ENCODE assay signal across 25 cellular contexts in the genomic region with DNA sequence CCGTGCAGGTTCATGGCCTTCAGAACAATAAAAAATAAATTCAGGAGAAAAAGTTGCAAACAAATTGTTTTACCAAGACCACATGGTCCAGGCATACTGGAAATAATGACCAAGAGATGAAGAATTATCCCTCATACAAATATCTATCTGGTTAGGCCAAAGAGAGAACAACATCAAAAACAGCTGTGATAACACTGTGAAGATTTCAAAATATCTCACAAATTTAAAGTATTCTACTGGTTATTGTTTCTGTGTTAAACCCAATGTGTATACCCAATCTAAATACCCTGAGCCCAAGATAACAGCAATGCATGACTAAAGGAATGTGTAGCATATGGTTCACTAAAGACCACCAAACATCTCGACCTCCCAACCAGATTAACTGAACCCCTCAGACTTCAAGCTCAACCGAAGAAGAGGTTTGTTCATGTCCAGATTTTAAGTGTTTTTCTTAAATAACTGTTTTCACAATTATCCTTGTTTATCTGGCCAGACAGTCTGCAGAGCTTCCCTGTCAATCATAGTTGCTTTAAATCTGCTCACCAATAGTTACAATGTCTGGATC. TPM values are rescaled to one million over a fixed set of nuclear protein-coding genes. Genes with fewer than 3 reads are reported as not detected.
DNase-seq lines count a peak whose midpoint lies in the region; ATAC-seq and TF ChIP-seq lines count a peak whose summit lies in the region.
"Had no signal": no experiment of that assay in that cellular context is flagged by ENCODE, and none has a peak within 500 bp of the region (broad histone marks: within the 10 kb centered on the region; RNA-seq: fewer than 3 reads in every experiment).

No MANE protein-coding gene starts in this region.

- H3K9me3 ChIP-seq in skeletal muscle satellite cell (replicated peaks; ENCODE audit: low read length), result no peaks in the 10 kb centered on the region
- H3K9me3 ChIP-seq in ovary, result no peaks in the 10 kb centered on the region
- H3K9me3 ChIP-seq: MG63, testis had no signal

- intact Hi-C loops in activated B cell treated with CpG ODN at 0.5 μM for 24 hours (cut with micrococcal nuclease), result loop anchor here (1.0 to 10.0 kb wide), 3 partner anchors 69 to 369 kb away; a partner anchor contains a TSS
- intact Hi-C loops in ovary (cut with DNase I), result no loop called here

- CTCF ChIA-PET in activated B cell treated with CpG ODN at 0.5 μM for 24 hours (lab: Charles Lee), result interaction anchor here (0.6 to 17.3 kb wide), 8 partner anchors 8 to 418 kb away, joined by 3 to 519 read pairs (median 4); a partner anchor contains a TSS

- H3K27me3 Mint-ChIP-seq in activated B cell treated with CpG ODN at 0.5 μM for 24 hours, result no peaks in the 10 kb centered on the region

- H3K27me3 ChIP-seq in skeletal muscle satellite cell (ENCODE audit: control insufficient read depth, insufficient read depth, low read length), result no peaks in the 10 kb centered on the region
- H3K27me3 ChIP-seq in ovary, result no peaks in the 10 kb centered on the region
- H3K27me3 ChIP-seq: MG63, testis had no signal

- no peak overlapping the region for H3K4me3 Mint-ChIP-seq in activated B cell treated with CpG ODN at 0.5 μM for 24 hours
- H3K4me3 Mint-ChIP-seq: activated CD4-positive, alpha-beta T cell treated with anti-CD3 and anti-CD28 coated beads for 36 hours; activated naive CD4-positive, alpha-beta T cell treated with anti-CD3 and anti-CD28 coated beads, Interleukin-2, amount 10 ng/mL, durations not matched to agents 7 days and 5 days; activated T-cell treated with anti-CD3 and anti-CD28 coated beads, Interleukin-2, amount 50 U/mL, for 72 hours; HFFc6 had no signal

- 42 to 66% (median 61%) methylated on average over 3 of the region's 3 CpGs for WGBS in ovary, 3 donors

- no peak overlapping the region for H3K27ac ChIP-seq in ovary
- H3K27ac ChIP-seq: testis had no signal

- peak overlapping the region; percentile 95 for H3K27ac Mint-ChIP-seq in activated B cell treated with CpG ODN at 0.5 μM for 24 hours
- H3K27ac Mint-ChIP-seq: activated CD4-positive, alpha-beta T cell treated with anti-CD3 and anti-CD28 coated beads for 36 hours; activated naive CD4-positive, alpha-beta T cell treated with anti-CD3 and anti-CD28 coated beads, Interleukin-2, amount 10 ng/mL, durations not matched to agents 7 days and 5 days; activated T-cell treated with anti-CD3 and anti-CD28 coated beads, Interleukin-2, amount 50 U/mL, for 72 hours; HFFc6 had no signal

- peak overlapping the region; percentile 46 for H3K4me2 ChIP-seq in skeletal muscle satellite cell (ENCODE audit: low read length)

- no peaks in the 10 kb centered on the region for H3K36me3 ChIP-seq in skeletal muscle satellite cell (ENCODE audit: insufficient read depth, low read length)
- H3K36me3 ChIP-seq in ovary, result no peaks in the 10 kb centered on the region
- H3K36me3 ChIP-seq: MG63 had no signal

- peaks cover 79% of the 10 kb centered on the region for H3K4me1 Mint-ChIP-seq in activated B cell treated with CpG ODN at 0.5 μM for 24 hours
- H3K4me1 Mint-ChIP-seq: activated CD4-positive, alpha-beta T cell treated with anti-CD3 and anti-CD28 coated beads for 36 hours; activated naive CD4-positive, alpha-beta T cell treated with anti-CD3 and anti-CD28 coated beads, Interleukin-2, amount 10 ng/mL, durations not matched to agents 7 days and 5 days had no signal

- peak overlapping the region; percentile 45 for H3K9ac ChIP-seq in skeletal muscle satellite cell (ENCODE audit: low read depth, low read length)

- H3K4me3 ChIP-seq in fibroblast of pulmonary artery (replicated peaks; ENCODE audit: low read depth, low read length) (no peak overlapping the region), skeletal muscle satellite cell (ENCODE audit: low read length) (no peak overlapping the region), ovary (no peak overlapping the region)
- H3K4me3 ChIP-seq: MG63, testis had no signal

- no peak for TF ChIP-seq POLR2A in ovary (IDR thresholded peaks at IDR 0.05)

- peaks cover 58% of the 10 kb centered on the region for H3K4me1 ChIP-seq in skeletal muscle satellite cell (ENCODE audit: control insufficient read depth, insufficient read depth, low read length)
- H3K4me1 ChIP-seq in ovary (ENCODE audit: insufficient read depth), result no peaks in the 10 kb centered on the region

- DNase-seq in GM03348 (ENCODE audit: low spot score), result peak; percentile 51
- no peak for DNase-seq in activated B cell treated with CpG ODN at 0.5 μM for 24 hours
- peak; percentile 26 for DNase-seq in fibroblast of pulmonary artery (ENCODE audit: low read depth)
- DNase-seq in ovary, result no peak
- DNase-seq in stimulated activated CD4-positive, alpha-beta T cell treated with anti-CD3 and anti-CD28 coated beads, Interleukin-4, amount 100 ng/mL, for 24 hours, result no peak
- DNase-seq in C1 segment of cervical spinal cord (lab: John Stamatoyannopoulos, UW), result no peak
- DNase-seq: activated CD4-positive, alpha-beta T cell treated with anti-CD3 and anti-CD28 coated beads for 36 hours; activated naive CD4-positive, alpha-beta T cell treated with anti-CD3 and anti-CD28 coated beads, Interleukin-2, amount 10 ng/mL, durations not matched to agents 7 days and 5 days; activated T-cell treated with anti-CD3 and anti-CD28 coated beads, Interleukin-2, amount 50 U/mL, for 72 hours; HFFc6; MG63; NCI-H1436 treated with DMSO at 0.1 percent for 48 hours; NCI-H2171; NCI-H524 treated with DMSO at 0.1 percent for 48 hours; testis had no signal

- ATAC-seq in activated B cell treated with CpG ODN at 0.5 μM for 24 hours (ENCODE audit: low read depth), result no peak
- ATAC-seq in GM18870 (IDR thresholded peaks at IDR 0.05; ENCODE audit: unreplicated experiment), result no peak
- ATAC-seq: activated CD4-positive, alpha-beta T cell treated with anti-CD3 and anti-CD28 coated beads for 36 hours; activated T-cell treated with anti-CD3 and anti-CD28 coated beads, Interleukin-2, amount 50 U/mL, for 72 hours had no signal

- TF ChIP-seq CTCF in activated B cell treated with CpG ODN at 0.5 μM for 24 hours (IDR thresholded peaks at IDR 0.05) (no peak), fibroblast of pulmonary artery (IDR thresholded peaks at IDR 0.05; ENCODE audit: low read length, missing control alignments) (no peak), ovary (IDR thresholded peaks at IDR 0.05) (no peak)

- POLR2A ChIA-PET in activated B cell treated with CpG ODN at 0.5 μM for 24 hours (lab: Charles Lee), result interaction anchor here (1.1 to 4.9 kb wide), 7 partner anchors 16 to 234 kb away, joined by 3 to 22 read pairs (median 4); no protein-coding TSS in a partner anchor

- peaks cover 7% of the 10 kb centered on the region for H3K9me3 Mint-ChIP-seq in activated B cell treated with CpG ODN at 0.5 μM for 24 hours
- H3K9me3 Mint-ChIP-seq: activated naive CD4-positive, alpha-beta T cell treated with anti-CD3 and anti-CD28 coated beads, Interleukin-2, amount 10 ng/mL, durations not matched to agents 7 days and 5 days; activated T-cell treated with anti-CD3 and anti-CD28 coated beads, Interleukin-2, amount 50 U/mL, for 72 hours; HFFc6 had no signal

- no peak for TF ChIP-seq EP300 in ovary (IDR thresholded peaks at IDR 0.05)

- H3K36me3 Mint-ChIP-seq in activated B cell treated with CpG ODN at 0.5 μM for 24 hours (ENCODE audit: low read depth), result peaks cover 8% of the 10 kb centered on the region
- H3K36me3 Mint-ChIP-seq: activated naive CD4-positive, alpha-beta T cell treated with anti-CD3 and anti-CD28 coated beads, Interleukin-2, amount 10 ng/mL, durations not matched to agents 7 days and 5 days had no signal

RNA-seq across cellular contexts. Expression of a gene that starts 10.9 kb away (rescaled TPM):
- 0.31 and 0.56 TPM in 2 replicates for total RNA-seq in activated B cell treated with CpG ODN at 0.5 μM for 24 hours
- total RNA-seq in skeletal muscle satellite cell (2012; rRNA removed), result 0.22 TPM in 1 of 2 replicates, not detected in the other
- under 1 TPM in 2 of 7 donors, not detected in 5; 0.22 TPM for total RNA-seq in ovary
- polyA plus RNA-seq in ovary, result not detected
- total RNA-seq: activated CD4-positive, alpha-beta T cell treated with anti-CD3 and anti-CD28 coated beads for 36 hours; activated CD8-positive, alpha-beta memory T cell treated with anti-CD3 and anti-CD28 coated beads for 36 hours; Daoy; fibroblast of lung; HFFc6; mononuclear cell; renal cortical epithelial cell had no signal
- polyA plus RNA-seq: AG04450, fibroblast of lung, liver had no signal

RNA-seq across cellular contexts. Expression of a gene that starts 36.1 kb away (rescaled TPM):
- not detected in 2 replicates for total RNA-seq in activated B cell treated with CpG ODN at 0.5 μM for 24 hours
- not detected in 2 replicates for total RNA-seq in skeletal muscle satellite cell (2012; rRNA removed)
- total RNA-seq in ovary, result not detected
- polyA plus RNA-seq in ovary, result not detected
- total RNA-seq: activated CD4-positive, alpha-beta T cell treated with anti-CD3 and anti-CD28 coated beads for 36 hours; activated CD8-positive, alpha-beta memory T cell treated with anti-CD3 and anti-CD28 coated beads for 36 hours; activated T-cell treated with anti-CD3 and anti-CD28 coated beads, Interleukin-2, amount 50 U/mL, for 72 hours; cerebellum; Daoy; fibroblast of lung; HFFc6; liver; mononuclear cell; renal cortical epithelial cell; testis had no signal
- polyA plus RNA-seq: AG04450, fibroblast of lung, liver had no signal

RNA-seq across cellular contexts. Expression of a gene that starts 53.8 kb away (rescaled TPM):
- total RNA-seq in activated B cell treated with CpG ODN at 0.5 μM for 24 hours (0.37 and 1.2 TPM in 2 replicates), ovary (1 to 10 TPM in 2 of 7 donors, under 1 TPM in 4, not detected in 1; 0.20 to 2.5 (median 0.78) TPM)
- total RNA-seq in skeletal muscle satellite cell (2012; rRNA removed), result 0.22 TPM in 1 of 2 replicates, not detected in the other
- under 1 TPM; 0.11 to 0.13 TPM for polyA plus RNA-seq in ovary
- total RNA-seq: Daoy, fibroblast of lung, HFFc6 had no signal

Comparison
In these comparisons a context has a peak if more than half of its experiments do, and no peak if none do; other contexts are left out.
1. DNase-seq: peak in GM03348 (single experiment) and fibroblast of pulmonary artery (single experiment); none in activated B cell treated with CpG ODN at 0.5 μM for 24 hours (single experiment), ovary (0 of 5), stimulated activated CD4-positive, alpha-beta T cell treated with anti-CD3 and anti-CD28 coated beads, Interleukin-4, amount 100 ng/mL, for 24 hours (single experiment) and C1 segment of cervical spinal cord (0 of 14).